In the genomic region with DNA sequence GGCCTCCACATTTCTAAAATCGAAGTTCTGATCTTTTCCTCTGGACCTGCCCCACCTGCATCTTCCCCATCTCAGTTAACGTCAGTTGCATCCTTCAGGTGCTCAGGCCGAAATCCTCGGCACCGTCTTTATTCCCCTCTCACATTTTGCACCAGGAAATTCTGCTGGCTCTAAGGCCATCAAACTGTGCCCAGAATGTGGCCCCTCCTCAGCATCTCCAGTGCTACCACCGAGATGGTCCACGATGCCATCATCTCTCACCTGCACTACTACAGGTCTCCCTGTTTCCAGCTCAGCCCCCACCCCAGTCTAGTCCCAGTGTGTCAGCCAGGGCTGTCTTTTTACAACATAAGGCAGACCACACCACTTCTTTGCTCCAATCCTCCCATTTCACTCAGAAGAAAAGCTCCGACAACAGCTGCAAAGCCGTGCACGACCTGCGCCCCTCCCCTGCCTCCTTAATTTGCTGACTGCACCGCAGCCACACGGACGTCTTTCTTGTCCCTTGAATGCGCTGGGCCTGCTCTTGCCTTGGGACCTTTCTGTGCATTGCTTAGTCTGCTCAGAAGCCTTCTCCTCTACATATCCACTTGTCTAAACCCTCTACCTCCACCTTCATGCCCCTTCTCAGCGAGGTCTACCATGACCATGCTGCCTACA, we compare ENCODE assay signal across 23 cellular contexts. TPM values are rescaled to one million over a fixed set of nuclear protein-coding genes. Genes with fewer than 3 reads are reported as not detected.
"Had no signal": no experiment of that assay in that cellular context is flagged by ENCODE, and none has a peak within 500 bp of the region (broad histone marks: within the 10 kb centered on the region; RNA-seq: fewer than 3 reads in every experiment).

No MANE protein-coding gene starts in this region.

- H3K4me3 Mint-ChIP-seq: activated CD4-positive, alpha-beta memory T cell treated with anti-CD3 and anti-CD28 coated beads for 36 hours; activated CD4-positive, alpha-beta T cell treated with anti-CD3 and anti-CD28 coated beads, Interleukin-2, amount 10 ng/mL, durations not matched to agents 7 days and 5 days; activated naive CD4-positive, alpha-beta T cell treated with anti-CD3 and anti-CD28 coated beads, Interleukin-2, amount 50 U/mL, for 24 hours; activated T-cell treated with anti-CD3 and anti-CD28 coated beads, Interleukin-2, amount 50 U/mL, for 4 hours; T-helper 1 cell treated with Interleukin-12 subunit alpha and Interleukin-12 subunit beta and Interleukin-4 antibody, amounts not matched to agents 30 μg/mL and 1 μg/mL, for 36 hours had no signal

- H3K4me1 ChIP-seq: ascending aorta, body of pancreas, Peyer's patch had no signal

- H3K27ac Mint-ChIP-seq: activated CD4-positive, alpha-beta memory T cell treated with anti-CD3 and anti-CD28 coated beads for 36 hours; activated CD4-positive, alpha-beta T cell treated with anti-CD3 and anti-CD28 coated beads, Interleukin-2, amount 10 ng/mL, durations not matched to agents 7 days and 5 days; activated naive CD4-positive, alpha-beta T cell treated with anti-CD3 and anti-CD28 coated beads, Interleukin-2, amount 50 U/mL, for 24 hours; T-helper 1 cell treated with Interleukin-12 subunit alpha and Interleukin-12 subunit beta and Interleukin-4 antibody, amounts not matched to agents 30 μg/mL and 1 μg/mL, for 36 hours had no signal

- H3K9me3 ChIP-seq: ascending aorta, body of pancreas, Peyer's patch had no signal

- DNase-seq: activated CD4-positive, alpha-beta memory T cell treated with anti-CD3 and anti-CD28 coated beads for 36 hours; activated CD4-positive, alpha-beta T cell treated with anti-CD3 and anti-CD28 coated beads, Interleukin-2, amount 10 ng/mL, durations not matched to agents 7 days and 5 days; activated CD4-positive, CD25-positive, alpha-beta regulatory T cell; activated CD8-positive, alpha-beta memory T cell treated with anti-CD3 and anti-CD28 coated beads for 24 hours; activated T-cell treated with anti-CD3 and anti-CD28 coated beads, Interleukin-2, amount 50 U/mL, for 4 hours; Karpas-422; MM.1S; NCI-H1105; NCI-H1436; NCI-H1694 treated with DMSO at 0.1 percent for 48 hours; NCI-H2029 treated with DMSO at 0.1 percent for 48 hours; NCI-H510A treated with DMSO at 0.1 percent for 48 hours; NCI-H69; NK-92 treated with Interleukin-12 subunit alpha and Interleukin-12 subunit beta, amount 100 ng/mL, for 24 hours; SHP77; T-helper 9 cell had no signal

- ATAC-seq: activated T-cell treated with anti-CD3 and anti-CD28 coated beads, Interleukin-2, amount 50 U/mL, for 4 hours; body of pancreas had no signal

- H3K4me3 ChIP-seq: ascending aorta, body of pancreas, Peyer's patch had no signal

- H3K27ac ChIP-seq: ascending aorta, body of pancreas, Peyer's patch, RWPE1 had no signal

- H3K27me3 ChIP-seq: ascending aorta, body of pancreas, Peyer's patch had no signal

- H3K27me3 Mint-ChIP-seq: activated CD4-positive, alpha-beta memory T cell treated with anti-CD3 and anti-CD28 coated beads for 36 hours; activated CD4-positive, alpha-beta T cell treated with anti-CD3 and anti-CD28 coated beads, Interleukin-2, amount 10 ng/mL, durations not matched to agents 7 days and 5 days; activated naive CD4-positive, alpha-beta T cell treated with anti-CD3 and anti-CD28 coated beads, Interleukin-2, amount 50 U/mL, for 24 hours had no signal

- H3K4me1 Mint-ChIP-seq: activated CD4-positive, alpha-beta T cell treated with anti-CD3 and anti-CD28 coated beads, Interleukin-2, amount 10 ng/mL, durations not matched to agents 7 days and 5 days; activated naive CD4-positive, alpha-beta T cell treated with anti-CD3 and anti-CD28 coated beads, Interleukin-2, amount 50 U/mL, for 24 hours had no signal

- H3K9me3 Mint-ChIP-seq: activated CD4-positive, alpha-beta memory T cell treated with anti-CD3 and anti-CD28 coated beads for 36 hours; activated CD4-positive, alpha-beta T cell treated with anti-CD3 and anti-CD28 coated beads, Interleukin-2, amount 10 ng/mL, durations not matched to agents 7 days and 5 days; activated naive CD4-positive, alpha-beta T cell treated with anti-CD3 and anti-CD28 coated beads, Interleukin-2, amount 50 U/mL, for 24 hours; activated T-cell treated with anti-CD3 and anti-CD28 coated beads, Interleukin-2, amount 50 U/mL, for 4 hours; T-helper 1 cell treated with Interleukin-12 subunit alpha and Interleukin-12 subunit beta and Interleukin-4 antibody, amounts not matched to agents 30 μg/mL and 1 μg/mL, for 36 hours had no signal

RNA-seq across cellular contexts. Expression of gene MUC20, which starts 14.4 kb away (rescaled TPM):
- total RNA-seq: SK-MEL-5 had no signal
